Comparison of ENCODE assay signal across 1 cellular context in the genomic region with DNA sequence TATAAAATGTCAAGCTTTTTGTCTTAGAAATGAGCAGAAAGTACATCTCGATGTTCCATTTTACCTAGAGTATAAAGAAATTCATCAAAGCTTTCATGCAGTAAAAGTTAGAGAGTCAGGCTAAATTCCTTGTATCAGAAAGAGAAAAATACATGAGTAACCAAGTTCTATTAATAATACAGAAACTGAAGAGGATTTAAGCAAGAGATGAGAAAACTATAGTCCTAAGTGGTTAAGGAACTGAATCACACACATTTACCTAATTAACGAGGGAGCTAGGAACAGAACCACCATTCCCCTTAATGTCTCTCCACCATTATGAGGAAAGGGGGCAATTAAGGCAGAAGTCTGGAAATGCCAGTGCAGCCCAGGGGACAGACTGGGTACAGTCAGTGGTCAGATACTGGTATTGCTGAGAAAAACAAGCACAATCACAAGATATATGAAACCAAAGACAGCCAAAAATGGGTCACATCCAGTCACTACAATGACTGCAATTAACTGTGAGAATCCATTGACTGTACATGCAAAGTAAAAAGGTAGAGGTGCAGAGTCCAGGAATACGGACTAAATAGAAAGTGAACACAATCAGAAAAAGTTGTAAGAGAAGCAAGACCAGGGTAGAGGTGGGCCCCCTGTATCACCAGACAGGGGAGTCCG.
TF ChIP-seq lines count a peak whose summit lies in the region.

No MANE protein-coding gene starts in this region.

TF ChIP-seq in IMR-90, 13 proteins besides CTCF, POLR2A, EP300 and RAD21:
- TF ChIP-seq SMC3 (IDR thresholded peaks at IDR 0.05; ENCODE audit: low read depth, low read length) (no peak), ELK1 (IDR thresholded peaks at IDR 0.05; ENCODE audit: borderline replicate concordance, low read depth, low read length) (no peak), MAFK (IDR thresholded peaks at IDR 0.05; ENCODE audit: low read depth, low read length) (no peak), CHD1 (IDR thresholded peaks at IDR 0.05; ENCODE audit: low read depth, low read length) (no peak), NFE2L2 (IDR thresholded peaks at IDR 0.05; ENCODE audit: low read depth, low read length) (no peak), MXI1 (IDR thresholded peaks at IDR 0.05; ENCODE audit: borderline replicate concordance, low read depth, low read length) (no peak), MAZ (IDR thresholded peaks at IDR 0.05; ENCODE audit: borderline replicate concordance, low read depth, low read length) (no peak)
- TF ChIP-seq, protein P1, sequence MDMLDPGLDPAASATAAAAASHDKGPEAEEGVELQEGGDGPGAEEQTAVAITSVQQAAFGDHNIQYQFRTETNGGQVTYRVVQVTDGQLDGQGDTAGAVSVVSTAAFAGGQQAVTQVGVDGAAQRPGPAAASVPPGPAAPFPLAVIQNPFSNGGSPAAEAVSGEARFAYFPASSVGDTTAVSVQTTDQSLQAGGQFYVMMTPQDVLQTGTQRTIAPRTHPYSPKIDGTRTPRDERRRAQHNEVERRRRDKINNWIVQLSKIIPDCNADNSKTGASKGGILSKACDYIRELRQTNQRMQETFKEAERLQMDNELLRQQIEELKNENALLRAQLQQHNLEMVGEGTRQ (IDR thresholded peaks at IDR 0.05; ENCODE audit: low read depth, low read length) = no peak
